18 cellular contexts compared by ENCODE assay signal in the genomic region with DNA sequence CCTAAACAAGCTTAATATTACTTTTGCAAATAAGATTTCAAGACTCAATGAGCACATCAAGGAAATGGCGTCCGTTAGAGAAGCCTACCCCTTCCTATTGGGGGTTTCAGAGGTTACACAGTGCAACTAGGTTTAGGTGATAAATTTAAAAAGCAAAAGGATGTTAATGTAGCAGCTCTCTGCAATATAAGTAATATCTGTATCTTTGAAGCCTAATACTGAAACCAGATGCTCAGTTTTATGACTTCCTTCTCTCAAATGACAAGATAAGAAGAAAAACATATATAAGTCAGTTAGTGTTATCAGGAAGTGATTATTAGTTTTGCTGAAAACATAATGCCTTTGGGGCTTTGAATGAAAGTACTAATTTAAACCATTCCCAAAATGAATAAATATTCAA. TPM values are rescaled to one million over a fixed set of nuclear protein-coding genes. Genes with fewer than 3 reads are reported as not detected.
DNase-seq lines count a peak whose midpoint lies in the region; ATAC-seq lines count a peak whose summit lies in the region.
"Had no signal": no experiment of that assay in that cellular context is flagged by ENCODE, and none has a peak within 500 bp of the region (broad histone marks: within the 10 kb centered on the region; RNA-seq: fewer than 3 reads in every experiment).

No MANE protein-coding gene starts in this region.

- 0 out of 22 replicates have a peak overlapping the region, but pooled peaks of 1 of the 11 experiments have one; percentile 9 for H3K27ac ChIP-seq in BLaER1 treated with 17β-estradiol and CSF1 and Interleukin-3, amounts not matched to agents 10 nM and 100 nM
- H3K27ac ChIP-seq in SJCRH30: no peak overlapping the region
- H3K27ac ChIP-seq: hepatocyte, right atrium auricular region, RWPE1 had no signal

- H3K4me3 ChIP-seq in BLaER1 treated with 17β-estradiol and CSF1 and Interleukin-3, amounts not matched to agents 10 nM and 100 nM: no peak overlapping the region
- H3K4me3 ChIP-seq in SJCRH30: no peak overlapping the region
- H3K4me3 ChIP-seq: hepatocyte, right atrium auricular region had no signal

- peak overlapping the region in 6 of 11 experiments; percentile 3 to 66 (median 30); a peak in 8 of 22 replicates for H3K4me2 ChIP-seq in BLaER1 treated with 17β-estradiol and CSF1 and Interleukin-3, amounts not matched to agents 10 nM and 100 nM
- H3K4me2 ChIP-seq: hepatocyte had no signal

- no peaks in the 10 kb centered on the region for H3K27me3 ChIP-seq in BLaER1 treated with 17β-estradiol and CSF1 and Interleukin-3, amounts not matched to agents 10 nM and 100 nM
- H3K27me3 ChIP-seq in SJCRH30: no peaks in the 10 kb centered on the region
- H3K27me3 ChIP-seq: hepatocyte, right atrium auricular region had no signal

- ATAC-seq in GM18858 (IDR thresholded peaks at IDR 0.05; ENCODE audit: unreplicated experiment): peak; percentile 68
- ATAC-seq in GM21825 (IDR thresholded peaks at IDR 0.05; ENCODE audit: unreplicated experiment): peak; percentile 38
- ATAC-seq in HG03571 (IDR thresholded peaks at IDR 0.05; ENCODE audit: unreplicated experiment): peak; percentile 92
- ATAC-seq in GM19328 (IDR thresholded peaks at IDR 0.05; ENCODE audit: unreplicated experiment): no peak
- ATAC-seq: left lobe of liver; naive thymus-derived CD8-positive, alpha-beta T cell had no signal

- peaks cover 0 to 5% (median 2%) of the 10 kb centered on the region in 11 experiments; a peak in 10 of 22 replicates for H3K9me3 ChIP-seq in BLaER1 treated with 17β-estradiol and CSF1 and Interleukin-3, amounts not matched to agents 10 nM and 100 nM (replicated peaks in 1 of 11)
- no peaks in the 10 kb centered on the region; the same call in 1 of the 2 replicates for H3K9me3 ChIP-seq in SJCRH30 (replicated peaks)
- H3K9me3 ChIP-seq: right atrium auricular region had no signal

- peaks cover 0 to 26% (median 6%) of the 10 kb centered on the region in 10 experiments; a peak in 12 of 20 replicates for H3K4me1 ChIP-seq in BLaER1 treated with 17β-estradiol and CSF1 and Interleukin-3, amounts not matched to agents 10 nM and 100 nM
- H3K4me1 ChIP-seq in SJCRH30: no peaks in the 10 kb centered on the region
- H3K4me1 ChIP-seq: right atrium auricular region had no signal

- no peaks in the 10 kb centered on the region for H3K36me3 ChIP-seq in BLaER1 treated with 17β-estradiol and CSF1 and Interleukin-3, amounts not matched to agents 10 nM and 100 nM
- H3K36me3 ChIP-seq in SJCRH30: no peaks in the 10 kb centered on the region
- H3K36me3 ChIP-seq: right atrium auricular region had no signal

- DNase-seq in SJCRH30 (no peak), NAMALWA (ENCODE audit: low spot score) (no peak)
- no peak for DNase-seq in activated CD4-positive, alpha-beta T cell treated with anti-CD3 and anti-CD28 coated beads for 48 hours
- DNase-seq: AML-193; H7; KG1; naive thymus-derived CD8-positive, alpha-beta T cell; NCI-H146; stimulated activated CD4-positive, alpha-beta T cell treated with anti-CD3 and anti-CD28 coated beads, Interleukin-4, amount 100 ng/mL, for 1 hour had no signal

- no peak overlapping the region for H3K9ac ChIP-seq in BLaER1 treated with 17β-estradiol and CSF1 and Interleukin-3, amounts not matched to agents 10 nM and 100 nM

- H4K20me1 ChIP-seq in BLaER1 treated with 17β-estradiol and CSF1 and Interleukin-3, amounts not matched to agents 10 nM and 100 nM: no peaks in the 10 kb centered on the region

RNA-seq across cellular contexts. Expression of a gene that starts 54.3 kb away (rescaled TPM):
- total RNA-seq in SJCRH30 (2014; rRNA removed; shearing (Covaris generic)): 64.8 and 79.9 TPM in 2 replicates
